Comparison of ENCODE assay signal across 26 cellular contexts in the genomic region with DNA sequence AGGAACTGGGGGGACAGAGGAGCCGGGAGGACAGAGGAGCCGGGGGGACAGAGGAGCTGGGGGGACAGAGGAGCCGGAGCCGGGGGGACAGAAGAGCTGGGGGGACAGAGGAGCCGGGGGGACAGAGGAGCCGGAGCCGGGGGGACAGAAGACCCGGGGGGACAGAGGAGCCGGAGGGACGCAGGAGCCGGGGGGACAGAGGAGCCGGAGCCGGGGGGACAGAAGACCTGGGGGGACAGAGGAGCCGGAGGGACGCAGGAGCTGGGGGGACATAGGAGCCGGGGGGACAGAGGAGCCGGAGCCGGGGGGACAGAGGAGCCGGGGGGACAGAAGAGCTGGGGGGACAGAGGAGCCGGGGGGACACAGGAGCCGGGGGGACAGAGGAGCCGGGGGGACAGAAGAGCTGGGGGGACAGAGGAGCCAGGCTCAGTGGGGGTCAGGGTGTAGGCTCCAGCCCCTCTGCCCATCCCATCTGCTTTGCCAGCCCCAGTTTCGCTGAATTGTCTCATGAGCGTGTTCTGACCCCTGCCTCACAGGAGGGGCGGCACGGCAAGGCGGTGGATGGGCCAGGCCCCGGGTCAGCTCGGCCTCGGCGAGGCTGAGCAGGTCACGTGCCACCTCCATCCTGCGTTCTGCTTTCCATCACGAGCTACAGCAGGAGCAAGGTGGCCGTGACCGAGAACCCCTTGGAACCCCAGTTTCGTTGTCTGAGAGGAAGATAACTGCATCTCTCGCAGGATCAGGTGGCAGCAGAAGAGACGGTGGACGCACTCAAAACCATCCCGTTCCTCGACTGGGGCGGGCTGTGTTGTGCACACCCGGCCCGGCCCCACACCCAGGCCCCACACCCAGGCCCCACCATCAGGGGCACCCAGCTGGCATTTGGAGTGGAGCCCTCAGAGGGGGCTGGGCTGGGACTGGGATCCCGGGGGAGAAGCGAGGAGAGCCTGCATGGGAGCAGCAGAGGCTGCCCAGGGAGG. TPM values are rescaled to one million over a fixed set of nuclear protein-coding genes. Genes with fewer than 3 reads are reported as not detected.
DNase-seq lines count a peak whose midpoint lies in the region; ATAC-seq, FAIRE-seq and TF ChIP-seq lines count a peak whose summit lies in the region.
"Had no signal": no experiment of that assay in that cellular context is flagged by ENCODE, and none has a peak within 500 bp of the region (broad histone marks: within the 10 kb centered on the region; RNA-seq: fewer than 3 reads in every experiment).

No MANE protein-coding gene starts in this region.

- H2BK5ac ChIP-seq in H1 (ENCODE audit: low read depth, low read length), result no peak overlapping the region

- peaks cover 0 to 7% of the 10 kb centered on the region in 2 donors for H3K9me3 Mint-ChIP-seq in effector memory CD8-positive, alpha-beta T cell
- H3K9me3 Mint-ChIP-seq: activated T-cell treated with anti-CD3 and anti-CD28 coated beads, Interleukin-2, amount 50 U/mL, for 4 hours had no signal

- 80% methylated on average over 26 of the region's 47 CpGs; no CpG with 5 or more reads in 1 of the 2 experiments for WGBS in H1 (ENCODE audit: extremely low coverage in 1 of 2, insufficient coverage in 1 of 2, insufficient read length in 1 of 2, insufficient replicate concordance in 2 of 2, low coverage in 1 of 2, low lambda C conversion rate in 2 of 2, missing lambda C conversion rate in 1 of 2), 2 experiments

- no peaks in the 10 kb centered on the region for H3K79me1 ChIP-seq in H1 (ENCODE audit: low read depth, low read length)

- H2BK120ac ChIP-seq in H1 (replicated peaks; ENCODE audit: low read depth, low read length), result no peak overlapping the region

- POLR2A ChIA-PET in H1 (lab: Charles Lee; ENCODE audit: partially characterized antibody), result interaction anchor here (0.6 to 1.0 kb wide), 2 partner anchors 9 to 235 kb away, joined by 3 read pairs; no protein-coding TSS in a partner anchor

- H4K5ac ChIP-seq in H1 (ENCODE audit: insufficient read length, low read depth, low read length), result no peak overlapping the region

- no peak overlapping the region for H3K4me3 Mint-ChIP-seq in effector memory CD8-positive, alpha-beta T cell
- H3K4me3 Mint-ChIP-seq: activated CD4-positive, alpha-beta T cell treated with anti-CD3 and anti-CD28 coated beads for 36 hours; activated T-cell treated with anti-CD3 and anti-CD28 coated beads, Interleukin-2, amount 50 U/mL, for 4 hours; mesothelial cell of epicardium; natural killer cell; T-cell; type B pancreatic cell had no signal

- no peaks in the 10 kb centered on the region for H3K23me2 ChIP-seq in H1 (ENCODE audit: low read depth, low read length)

- DNase-seq in DMS 273 (lab: John Stamatoyannopoulos, UW; ENCODE audit: unreplicated experiment) (peak; percentile 58), DMS 273 treated with DMSO at 0.1 percent for 48 hours (lab: John Stamatoyannopoulos, UW) (no peak), NCI-H1092 treated with DMSO at 0.1 percent for 48 hours (lab: John Stamatoyannopoulos, UW) (peak; percentile 30), H1 (ENCODE audit: low read depth in 1 of 2, low spot score in 2 of 2) (peak in 1 of 2 experiments; percentile 44)
- no peak for DNase-seq in effector memory CD8-positive, alpha-beta T cell
- DNase-seq: activated naive CD4-positive, alpha-beta T cell treated with Interleukin-2 at 50 U/mL for 16 hours; activated T-cell treated with anti-CD3 and anti-CD28 coated beads, Interleukin-2, amount 50 U/mL, for 4 hours; amniotic stem cell; C1 segment of cervical spinal cord; KG1; natural killer cell; SHP77; stimulated activated CD8-positive, alpha-beta memory T cell treated with anti-CD3 and anti-CD28 coated beads, Interleukin-4, amount 100 ng/mL, for 48 hours; T-cell had no signal

- no peak for FAIRE-seq in H1 (lab: Jason Lieb, UNC)
- FAIRE-seq: pancreas had no signal

- H3K9ac ChIP-seq in H1 (replicated peaks in 1 of 4; ENCODE audit: extremely low read depth in 1 of 4, low read depth in 3 of 4, low read length in 3 of 4), result no peak overlapping the region

- H2AK5ac ChIP-seq in H1 (ENCODE audit: low read depth, low read length), result no peak overlapping the region

- H3K4me1 Mint-ChIP-seq in effector memory CD8-positive, alpha-beta T cell (ENCODE audit: low read depth in 2 of 2), result peaks cover 10 to 13% of the 10 kb centered on the region in 2 donors
- H3K4me1 Mint-ChIP-seq: mesothelial cell of epicardium had no signal

- H3K79me2 ChIP-seq in ACC112 (ENCODE audit: control insufficient read depth, insufficient read depth, low read length, unreplicated experiment), result no peaks in the 10 kb centered on the region
- no peaks in the 10 kb centered on the region for H3K79me2 ChIP-seq in H1 (ENCODE audit: control insufficient read depth in 1 of 2, insufficient read depth in 2 of 2, low read length in 2 of 2)

- no peak overlapping the region for H3K23ac ChIP-seq in H1 (ENCODE audit: insufficient read length)

- no peak overlapping the region for H3K56ac ChIP-seq in H1 (replicated peaks; ENCODE audit: insufficient read length, low read depth, low read length)

- CTCF ChIA-PET in H1 (lab: Charles Lee; ENCODE audit: partially characterized antibody), result interaction anchor here (0.8 to 0.9 kb wide), 2 partner anchors 28 to 33 kb away, joined by 3 read pairs; no protein-coding TSS in a partner anchor

- TF ChIP-seq POLR2A in H1 (IDR thresholded peaks at IDR 0.05; ENCODE audit: control extremely low read depth in 1 of 2, low read depth in 2 of 2, low read length in 2 of 2), result no peak

- H3K14ac ChIP-seq in H1 (ENCODE audit: insufficient read length), result no peak overlapping the region

- H3K27me3 ChIP-seq in ACC112 (ENCODE audit: insufficient read depth, low read length) (peaks cover 45% of the 10 kb centered on the region), H1 (replicated peaks in 1 of 4; ENCODE audit: control insufficient read depth in 3 of 4, extremely low read depth in 1 of 4, insufficient read depth in 3 of 4, low read length in 3 of 4) (peaks cover 0 to 18% (median 11%) of the 10 kb centered on the region in 4 experiments; a peak in 6 of 7 replicates)

- H3K27ac ChIP-seq in ACC112 (ENCODE audit: low read depth, low read length), result no peak overlapping the region
- H3K27ac ChIP-seq in H1 (ENCODE audit: low read depth, low read length), result no peak overlapping the region
- H3K27ac ChIP-seq: 22Rv1, heart left ventricle, pancreas, right lobe of liver had no signal

- H3K18ac ChIP-seq in H1 (ENCODE audit: extremely low read depth, low read length), result no peak overlapping the region; the same call in 1 of the 2 replicates

- H2BK12ac ChIP-seq in H1 (ENCODE audit: low read depth, low read length), result no peak overlapping the region

- no peak overlapping the region for H4K91ac ChIP-seq in H1 (replicated peaks; ENCODE audit: insufficient read length, low read length)

- TF ChIP-seq CTCF in H1 (IDR thresholded peaks at IDR 0.05; ENCODE audit: control extremely low read depth in 1 of 3, insufficient read depth in 1 of 3, low read depth in 1 of 3, low read length in 3 of 3), result no peak

- no peak overlapping the region for H2BK20ac ChIP-seq in H1 (ENCODE audit: low read length)

- peaks cover 3% of the 10 kb centered on the region for H3K36me3 Mint-ChIP-seq in effector memory CD8-positive, alpha-beta T cell (ENCODE audit: insufficient read depth)
- H3K36me3 Mint-ChIP-seq: natural killer cell, T-cell, type B pancreatic cell had no signal

- no peak overlapping the region for H3K4ac ChIP-seq in H1 (replicated peaks; ENCODE audit: insufficient read length, low read depth, low read length)

- H3K4me3 ChIP-seq in ACC112 (ENCODE audit: low read depth, low read length) (peak overlapping the region; percentile 34; the same call in 1 of the 2 replicates), H1 (ENCODE audit: extremely low read depth in 1 of 4, insufficient read depth in 2 of 4, low read depth in 3 of 4, low read length in 4 of 4) (no peak overlapping the region)
- H3K4me3 ChIP-seq: heart left ventricle, pancreas, right lobe of liver had no signal

- H4K20me1 ChIP-seq in H1 (replicated peaks in 1 of 2; ENCODE audit: control insufficient read depth in 1 of 2, insufficient read depth in 2 of 2, low read length in 2 of 2), result no peaks in the 10 kb centered on the region

- peaks cover 17 to 65% of the 10 kb centered on the region in 2 donors for H3K27me3 Mint-ChIP-seq in effector memory CD8-positive, alpha-beta T cell

- H2BK15ac ChIP-seq in H1 (ENCODE audit: low read length), result no peak overlapping the region

- H3K4me1 ChIP-seq in ACC112 (ENCODE audit: control insufficient read depth, insufficient read depth, low read length, unreplicated experiment) (no peaks in the 10 kb centered on the region), H1 (replicated peaks in 1 of 4; ENCODE audit: control insufficient read depth in 3 of 4, insufficient read depth in 4 of 4, low read length in 3 of 4) (peaks cover 0 to 11% (median 5%) of the 10 kb centered on the region in 4 experiments; a peak in 5 of 7 replicates)
- H3K4me1 ChIP-seq: pancreas, right lobe of liver had no signal

- peaks cover 2 to 17% of the 10 kb centered on the region in 2 experiments; a peak in 3 of 4 replicates for H3K9me3 ChIP-seq in H1 (ENCODE audit: insufficient read depth in 2 of 2, low read depth in 1 of 2, low read length in 1 of 2)
- H3K9me3 ChIP-seq: pancreas, right lobe of liver had no signal

- no peak overlapping the region for H3K4me2 ChIP-seq in H1 (ENCODE audit: insufficient read depth in 1 of 2, low read depth in 2 of 2, low read length in 2 of 2)

- H4K8ac ChIP-seq in H1 (ENCODE audit: extremely low read depth, insufficient read depth, low read length), result peak overlapping the region; percentile 28

- TF ChIP-seq RAD21 in H1 (IDR thresholded peaks at IDR 0.05 in 1 of 2, conservative IDR thresholded peaks at IDR 0.05 in 1 of 2; ENCODE audit: low read depth in 2 of 2, low read length in 2 of 2), result no peak

- TF ChIP-seq EP300 in H1 (IDR thresholded peaks at IDR 0.05; ENCODE audit: borderline replicate concordance in 1 of 2, low read depth in 2 of 2, low read length in 2 of 2), result no peak

- H2AFZ ChIP-seq in ACC112 (ENCODE audit: low read length, unreplicated experiment), result no peak overlapping the region
- no peak overlapping the region for H2AFZ ChIP-seq in H1 (ENCODE audit: low read length)

- H3K27ac Mint-ChIP-seq in effector memory CD8-positive, alpha-beta T cell, result no peak overlapping the region
- H3K27ac Mint-ChIP-seq: activated CD4-positive, alpha-beta T cell treated with anti-CD3 and anti-CD28 coated beads for 36 hours; mesothelial cell of epicardium; natural killer cell; T-cell; type B pancreatic cell had no signal

- H3K36me3 ChIP-seq in ACC112 (ENCODE audit: insufficient read depth, low read length) (no peaks in the 10 kb centered on the region), H1 (ENCODE audit: control insufficient read depth in 2 of 4, insufficient read depth in 4 of 4, low read length in 3 of 4) (no peaks in the 10 kb centered on the region)
- H3K36me3 ChIP-seq: heart left ventricle, pancreas, right lobe of liver had no signal

- ATAC-seq in GM21360 (IDR thresholded peaks at IDR 0.05; ENCODE audit: unreplicated experiment) (no peak), GM21367 (IDR thresholded peaks at IDR 0.05; ENCODE audit: unreplicated experiment) (no peak)
- ATAC-seq in effector memory CD8-positive, alpha-beta T cell (replicated peaks), result no peak
- ATAC-seq: activated CD4-positive, alpha-beta T cell treated with anti-CD3 and anti-CD28 coated beads for 36 hours; activated T-cell treated with anti-CD3 and anti-CD28 coated beads, Interleukin-2, amount 50 U/mL, for 4 hours; natural killer cell; T-cell had no signal

RNA-seq across cellular contexts. Expression of gene CBFA2T3, which starts 26.1 kb away (rescaled TPM):
- total RNA-seq in H1 (2021; fragmentation: NEBNext Ultra II Directional; extraction: Animal tissue kit (Norgen Biotek cat#: 25700)), result 1.3 and 2.7 TPM in 2 replicates
- polyA plus RNA-seq in H1 (2011; rRNA removed), result 0.51 and 1.5 TPM in 2 replicates
- polyA plus RNA-seq in H1 (2011; cell fraction: cytosol; rRNA removed), result 0.62 TPM
- 3.9 TPM for polyA plus RNA-seq in H1 (2011; cell fraction: nucleus; rRNA removed)
- 0.99 to 1.7 TPM (median 1.2 TPM) in 4 replicates for polyA plus RNA-seq in H1 (2012, experiment 1 of 2)
- polyA plus RNA-seq in H1 (2012, experiment 2 of 2), result 1.1 TPM
- 1.6 TPM for polyA plus RNA-seq in H1 (2013, experiment 1 of 2)
- polyA plus RNA-seq in H1 (2013, experiment 2 of 2), result 1.2 TPM
- 0.59 and 0.66 TPM in 2 replicates for polyA minus RNA-seq in H1 (2011; rRNA and poly(A)+ RNA removed)
- polyA minus RNA-seq in H1 (2011; cell fraction: cytosol; rRNA and poly(A)+ RNA removed), result 2.9 TPM
- polyA minus RNA-seq in H1 (2011; cell fraction: nucleus; rRNA and poly(A)+ RNA removed), result 2.1 TPM
- total RNA-seq: activated CD8-positive, alpha-beta memory T cell treated with anti-CD3 and anti-CD28 coated beads for 36 hours; dermis microvascular lymphatic vessel endothelial cell had no signal

Comparison
In these comparisons a context has a peak if more than half of its experiments do, and no peak if none do; other contexts are left out.
1. DNase-seq: peak in DMS 273 (single experiment) and NCI-H1092 treated with DMSO at 0.1 percent for 48 hours (single experiment); none in DMS 273 treated with DMSO at 0.1 percent for 48 hours (single experiment) and effector memory CD8-positive, alpha-beta T cell (0 of 3).